In genomic region chr5:14492341-14492964, GRCh38 we compare ENCODE assay signal across 1 cellular context.
TF ChIP-seq lines count a peak whose summit lies in the region.

No MANE protein-coding gene starts in this region.

TF ChIP-seq in IMR-90, 13 proteins besides CTCF, POLR2A, EP300 and RAD21 (continued from another document):
- TF ChIP-seq USF2 (IDR thresholded peaks at IDR 0.05; ENCODE audit: low read depth, low read length) (no peak), RCOR1 (IDR thresholded peaks at IDR 0.05; ENCODE audit: insufficient replicate concordance, low read length) (no peak), MAZ (IDR thresholded peaks at IDR 0.05; ENCODE audit: borderline replicate concordance, low read depth, low read length) (no peak), BHLHE40 (IDR thresholded peaks at IDR 0.05; ENCODE audit: low read depth, low read length) (no peak), RFX5 (IDR thresholded peaks at IDR 0.05; ENCODE audit: low read depth, low read length) (no peak), FOS (IDR thresholded peaks at IDR 0.05; ENCODE audit: low read depth, low read length) (no peak), CHD1 (IDR thresholded peaks at IDR 0.05; ENCODE audit: low read depth, low read length) (no peak), MXI1 (IDR thresholded peaks at IDR 0.05; ENCODE audit: borderline replicate concordance, low read depth, low read length) (no peak), CEBPB (IDR thresholded peaks at IDR 0.05; ENCODE audit: low read depth, low read length) (no peak)
